ENCODE assay signal across 8 cellular contexts in the genomic region with DNA sequence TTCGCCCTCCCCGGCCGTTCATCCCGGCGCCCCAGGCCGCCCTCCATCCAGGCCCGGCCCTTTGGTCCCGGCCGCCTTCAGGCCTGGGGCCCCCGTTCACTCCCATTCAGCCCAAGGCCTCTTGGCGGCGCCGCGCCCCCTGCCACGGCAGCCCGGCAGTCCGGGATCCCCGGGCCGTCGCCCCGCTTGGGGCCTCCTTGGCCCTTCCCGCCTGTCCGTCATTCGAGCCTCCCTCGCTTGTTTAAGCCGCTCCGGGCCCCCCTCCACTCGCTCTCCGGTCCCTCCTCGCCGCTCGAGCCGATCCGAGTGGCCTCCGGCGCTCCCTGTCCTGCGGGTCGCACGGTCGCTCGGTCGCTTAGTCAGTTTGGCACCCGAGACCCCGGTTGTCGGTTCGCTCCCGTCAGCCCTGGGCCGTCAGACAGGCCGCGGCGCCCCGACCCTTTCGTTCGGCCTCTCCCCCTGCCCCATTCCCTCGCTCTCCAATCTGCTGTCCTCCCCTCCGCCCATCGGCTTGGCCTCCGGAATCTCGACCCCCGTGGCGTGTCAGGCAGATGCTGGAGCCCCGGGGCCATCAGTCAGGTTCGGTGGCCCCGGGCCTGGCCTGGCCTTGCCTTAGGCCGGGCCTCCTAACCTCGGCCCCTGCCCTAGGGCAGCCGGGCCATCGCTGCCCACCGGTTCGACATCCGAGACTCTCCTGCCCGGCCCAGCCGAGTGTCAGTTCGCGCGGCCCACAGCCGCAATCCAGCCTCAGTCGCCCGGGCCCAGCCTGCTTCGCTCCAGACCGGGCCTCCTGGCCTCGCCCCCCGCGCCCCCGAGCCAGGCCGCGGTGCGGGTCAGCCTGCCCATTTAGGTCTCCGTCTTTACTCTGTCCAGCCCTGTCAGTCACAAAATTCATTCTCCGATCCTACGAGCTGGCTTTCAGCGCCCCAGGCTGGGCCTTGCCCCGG. TPM values are rescaled to one million over a fixed set of nuclear protein-coding genes. Genes with fewer than 3 reads are reported as not detected.
DNase-seq lines count a peak whose midpoint lies in the region; ATAC-seq and TF ChIP-seq lines count a peak whose summit lies in the region.

No MANE protein-coding gene starts in this region.

- H3K4me1 ChIP-seq in adrenal gland (replicated peaks in 1 of 2) (peaks cover 34 to 61% of the 10 kb centered on the region in 2 donors), left ventricle myocardium inferior (peaks cover 90% of the 10 kb centered on the region)

- H3K27ac ChIP-seq in adrenal gland (peak overlapping the region; percentile 93 to 99 (median 99)), left ventricle myocardium inferior (replicated peaks) (peak overlapping the region; percentile 98)

- no peaks in the 10 kb centered on the region for H3K9me3 Mint-ChIP-seq in progenitor cell of endocrine pancreas (ENCODE audit: low read depth)

- H3K27me3 Mint-ChIP-seq in progenitor cell of endocrine pancreas: no peaks in the 10 kb centered on the region

- peak; percentile 76 for DNase-seq in AG20443 (ENCODE audit: low spot score)
- peak; percentile 17 to 65 (median 55) for DNase-seq in adrenal gland
- peak; percentile 50 for DNase-seq in left ventricle myocardium inferior
- peak; percentile 55 for DNase-seq in progenitor cell of endocrine pancreas (ENCODE audit: low spot score, unreplicated experiment)
- DNase-seq in T1000 (lab: John Stamatoyannopoulos, UW): no peak

- peaks cover 22% of the 10 kb centered on the region for H3K4me1 Mint-ChIP-seq in progenitor cell of endocrine pancreas (ENCODE audit: low read depth)

- peaks cover 5% of the 10 kb centered on the region for H3K36me3 Mint-ChIP-seq in progenitor cell of endocrine pancreas (ENCODE audit: insufficient read depth)

- peak overlapping the region; percentile 99 for H3K4me3 Mint-ChIP-seq in progenitor cell of endocrine pancreas (ENCODE audit: low read depth)

- no peaks in the 10 kb centered on the region for H3K27me3 ChIP-seq in adrenal gland
- H3K27me3 ChIP-seq in left ventricle myocardium inferior (ENCODE audit: low read depth): no peaks in the 10 kb centered on the region

- TF ChIP-seq CTCF in adrenal gland (IDR thresholded peaks at IDR 0.05): no peak
- TF ChIP-seq CTCF in left ventricle myocardium inferior (IDR thresholded peaks at IDR 0.05; ENCODE audit: borderline replicate concordance): no peak
- TF ChIP-seq CTCF in progenitor cell of endocrine pancreas (IDR thresholded peaks at IDR 0.05; ENCODE audit: unreplicated experiment): peak; percentile 42

- intact Hi-C loops in adrenal gland (cut with DNase I): no loop called here
- intact Hi-C loops in left ventricle myocardium inferior (cut with micrococcal nuclease): no loop called here

- peak in 1 of 2 donors; percentile 31 for TF ChIP-seq POLR2A in adrenal gland (IDR thresholded peaks at IDR 0.05)

- peak; percentile 8 for ATAC-seq in GM18873 (IDR thresholded peaks at IDR 0.05; ENCODE audit: low FRiP score, unreplicated experiment)
- ATAC-seq in HG03342 (IDR thresholded peaks at IDR 0.05; ENCODE audit: unreplicated experiment): peak; percentile 33
- peak; percentile 23 for ATAC-seq in SK-N-SH treated with all-trans-retinoic acid at 6 μM for 48 hours

- H3K27ac Mint-ChIP-seq in progenitor cell of endocrine pancreas: peak overlapping the region; percentile 100

- WGBS in adrenal gland, 4 donors: 0 to 1% (median 0%) methylated on average over 3 to 93 of the region's 93 CpGs

- H3K36me3 ChIP-seq in adrenal gland (replicated peaks in 1 of 2) (peaks cover 0 to 9% of the 10 kb centered on the region in 2 donors), left ventricle myocardium inferior (peaks cover 19% of the 10 kb centered on the region)

- H3K9me3 ChIP-seq in adrenal gland (replicated peaks in 1 of 3): no peaks in the 10 kb centered on the region
- H3K9me3 ChIP-seq in left ventricle myocardium inferior (replicated peaks): no peaks in the 10 kb centered on the region

- H3K4me3 ChIP-seq in adrenal gland: peak overlapping the region; percentile 66 to 90 (median 82)
- H3K4me3 ChIP-seq in left ventricle myocardium inferior: peak overlapping the region; percentile 99

TF ChIP-seq in SK-N-SH treated with all-trans-retinoic acid at 6 μM for 48 hours, 23 proteins besides CTCF, POLR2A, EP300 and RAD21:
- TF ChIP-seq CSDC2 (CRISPR knock-in tag; IDR thresholded peaks at IDR 0.05): no peak
- no peak for TF ChIP-seq RARB (CRISPR knock-in tag; IDR thresholded peaks at IDR 0.05)
- no peak for TF ChIP-seq ZC3H10 (CRISPR knock-in tag; IDR thresholded peaks at IDR 0.05)
- TF ChIP-seq ZNF70 (CRISPR knock-in tag; IDR thresholded peaks at IDR 0.05): no peak
- TF ChIP-seq TOX (CRISPR knock-in tag; IDR thresholded peaks at IDR 0.05; ENCODE audit: borderline replicate concordance): no peak
- TF ChIP-seq ZFP3 (CRISPR knock-in tag; IDR thresholded peaks at IDR 0.05): no peak
- no peak for TF ChIP-seq ESRRG (CRISPR knock-in tag; IDR thresholded peaks at IDR 0.05)
- TF ChIP-seq, protein P1, sequence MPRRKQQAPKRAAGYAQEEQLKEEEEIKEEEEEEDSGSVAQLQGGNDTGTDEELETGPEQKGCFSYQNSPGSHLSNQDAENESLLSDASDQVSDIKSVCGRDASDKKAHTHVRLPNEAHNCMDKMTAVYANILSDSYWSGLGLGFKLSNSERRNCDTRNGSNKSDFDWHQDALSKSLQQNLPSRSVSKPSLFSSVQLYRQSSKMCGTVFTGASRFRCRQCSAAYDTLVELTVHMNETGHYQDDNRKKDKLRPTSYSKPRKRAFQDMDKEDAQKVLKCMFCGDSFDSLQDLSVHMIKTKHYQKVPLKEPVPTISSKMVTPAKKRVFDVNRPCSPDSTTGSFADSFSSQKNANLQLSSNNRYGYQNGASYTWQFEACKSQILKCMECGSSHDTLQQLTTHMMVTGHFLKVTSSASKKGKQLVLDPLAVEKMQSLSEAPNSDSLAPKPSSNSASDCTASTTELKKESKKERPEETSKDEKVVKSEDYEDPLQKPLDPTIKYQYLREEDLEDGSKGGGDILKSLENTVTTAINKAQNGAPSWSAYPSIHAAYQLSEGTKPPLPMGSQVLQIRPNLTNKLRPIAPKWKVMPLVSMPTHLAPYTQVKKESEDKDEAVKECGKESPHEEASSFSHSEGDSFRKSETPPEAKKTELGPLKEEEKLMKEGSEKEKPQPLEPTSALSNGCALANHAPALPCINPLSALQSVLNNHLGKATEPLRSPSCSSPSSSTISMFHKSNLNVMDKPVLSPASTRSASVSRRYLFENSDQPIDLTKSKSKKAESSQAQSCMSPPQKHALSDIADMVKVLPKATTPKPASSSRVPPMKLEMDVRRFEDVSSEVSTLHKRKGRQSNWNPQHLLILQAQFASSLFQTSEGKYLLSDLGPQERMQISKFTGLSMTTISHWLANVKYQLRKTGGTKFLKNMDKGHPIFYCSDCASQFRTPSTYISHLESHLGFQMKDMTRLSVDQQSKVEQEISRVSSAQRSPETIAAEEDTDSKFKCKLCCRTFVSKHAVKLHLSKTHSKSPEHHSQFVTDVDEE (CRISPR knock-in tag; IDR thresholded peaks at IDR 0.05): no peak
- TF ChIP-seq, protein P2, sequence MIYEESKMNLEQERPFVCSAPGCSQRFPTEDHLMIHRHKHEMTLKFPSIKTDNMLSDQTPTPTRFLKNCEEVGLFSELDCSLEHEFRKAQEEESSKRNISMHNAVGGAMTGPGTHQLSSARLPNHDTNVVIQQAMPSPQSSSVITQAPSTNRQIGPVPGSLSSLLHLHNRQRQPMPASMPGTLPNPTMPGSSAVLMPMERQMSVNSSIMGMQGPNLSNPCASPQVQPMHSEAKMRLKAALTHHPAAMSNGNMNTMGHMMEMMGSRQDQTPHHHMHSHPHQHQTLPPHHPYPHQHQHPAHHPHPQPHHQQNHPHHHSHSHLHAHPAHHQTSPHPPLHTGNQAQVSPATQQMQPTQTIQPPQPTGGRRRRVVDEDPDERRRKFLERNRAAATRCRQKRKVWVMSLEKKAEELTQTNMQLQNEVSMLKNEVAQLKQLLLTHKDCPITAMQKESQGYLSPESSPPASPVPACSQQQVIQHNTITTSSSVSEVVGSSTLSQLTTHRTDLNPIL (CRISPR knock-in tag; IDR thresholded peaks at IDR 0.05; ENCODE audit: low read depth): no peak
- no peak for TF ChIP-seq ISL1 (CRISPR knock-in tag; IDR thresholded peaks at IDR 0.05)
- no peak for TF ChIP-seq ZNF8 (CRISPR knock-in tag; IDR thresholded peaks at IDR 0.05)
- TF ChIP-seq PATZ1 (CRISPR knock-in tag; IDR thresholded peaks at IDR 0.05; ENCODE audit: borderline replicate concordance): no peak

RNA-seq across cellular contexts. Expression of gene LRRC41, which starts 1.1 kb away (rescaled TPM):
- total RNA-seq in adrenal gland (10 to 100 TPM; 64.5 to 95.8 (median 71.3) TPM), left ventricle myocardium inferior (38.8 TPM), progenitor cell of endocrine pancreas (100 and 103 TPM in 2 replicates)
- polyA plus RNA-seq in adrenal gland: 10 to 100 TPM; 38.5 to 43.2 (median 41.5) TPM

RNA-seq across cellular contexts. Expression of gene UQCRH, which starts 1.1 kb away (rescaled TPM):
- total RNA-seq in adrenal gland (100 to 1,000 TPM; 118 to 251 (median 168) TPM), left ventricle myocardium inferior (1,085 TPM), progenitor cell of endocrine pancreas (221 and 228 TPM in 2 replicates)
- polyA plus RNA-seq in adrenal gland: 100 to 1,000 TPM; 174 to 256 (median 245) TPM

RNA-seq across cellular contexts. Expression of gene NSUN4, which starts 38.2 kb away (rescaled TPM):
- total RNA-seq in adrenal gland (10 to 100 TPM; 28.8 to 46.1 (median 40.8) TPM), left ventricle myocardium inferior (14.1 TPM), progenitor cell of endocrine pancreas (25.0 and 30.3 TPM in 2 replicates)
- polyA plus RNA-seq in adrenal gland: 10 to 100 TPM; 13.8 to 37.6 (median 17.0) TPM

RNA-seq across cellular contexts. Expression of gene RAD54L, which starts 54.8 kb away (rescaled TPM):
- 1 to 10 TPM in 3 of 8 donors, under 1 TPM in 3, not detected in 2; 0.49 to 2.7 (median 0.88) TPM for total RNA-seq in adrenal gland
- 1 to 10 TPM; 1.3 to 2.1 (median 1.9) TPM for polyA plus RNA-seq in adrenal gland
- 0.71 TPM for total RNA-seq in left ventricle myocardium inferior
- 17.0 and 17.3 TPM in 2 replicates for total RNA-seq in progenitor cell of endocrine pancreas
